Comparison of ENCODE assay signal across 8 cellular contexts in genomic region chr3:23810342-23811116, GRCh38. TPM values are rescaled to one million over a fixed set of nuclear protein-coding genes. Genes with fewer than 3 reads are reported as not detected.
DNase-seq lines count a peak whose midpoint lies in the region; ATAC-seq and TF ChIP-seq lines count a peak whose summit lies in the region.

No MANE protein-coding gene starts in this region.

- peak overlapping the region; percentile 44 to 91 (median 84) for H3K4me3 ChIP-seq in Peyer's patch

- H3K4me1 ChIP-seq in Peyer's patch: peaks cover 0 to 41% (median 1%) of the 10 kb centered on the region in 4 donors

- peak; percentile 19 for ATAC-seq in HG02973 (IDR thresholded peaks at IDR 0.05; ENCODE audit: unreplicated experiment)
- no peak for ATAC-seq in HG02623 (IDR thresholded peaks at IDR 0.05; ENCODE audit: unreplicated experiment)

- no peak for TF ChIP-seq CTCF in Peyer's patch (IDR thresholded peaks at IDR 0.05)

- H3K36me3 ChIP-seq in Peyer's patch: no peaks in the 10 kb centered on the region

- H3K27ac ChIP-seq in Peyer's patch: peak overlapping the region; percentile 73 to 84 (median 80)

- DNase-seq in DMS53 (lab: John Stamatoyannopoulos, UW) (peak; percentile 55), DMS53 treated with DMSO at 0.1 percent for 48 hours (lab: John Stamatoyannopoulos, UW; ENCODE audit: unreplicated experiment) (no peak), Peyer's patch (peak; percentile 66 to 75 (median 70)), glomerular visceral epithelial cell (ENCODE audit: extremely low spot score) (peak; percentile 39), nucleus accumbens (lab: John Stamatoyannopoulos, UW) (peak in 42 of 56 donors; percentile 4 to 81 (median 44))
- peak; percentile 54 for DNase-seq in activated naive CD4-positive, alpha-beta T cell treated with anti-CD3 and anti-CD28 coated beads, Interleukin-2, amount 50 U/mL, for 16 hours

- TF ChIP-seq POLR2A in Peyer's patch (IDR thresholded peaks at IDR 0.05): no peak

- no peaks in the 10 kb centered on the region for H3K27me3 ChIP-seq in Peyer's patch

- H3K9me3 ChIP-seq in Peyer's patch: no peaks in the 10 kb centered on the region

RNA-seq across cellular contexts. Expression of gene UBE2E1, which starts 4.8 kb away (rescaled TPM):
- 10 to 100 TPM; 26.1 to 58.6 (median 43.0) TPM for total RNA-seq in Peyer's patch
